In genomic region chr3:134040066-134040465, GRCh38 we compare ENCODE assay signal across 15 cellular contexts. TPM values are rescaled to one million over a fixed set of nuclear protein-coding genes. Genes with fewer than 3 reads are reported as not detected.
DNase-seq lines count a peak whose midpoint lies in the region; ATAC-seq, FAIRE-seq and TF ChIP-seq lines count a peak whose summit lies in the region.
"Had no signal": no experiment of that assay in that cellular context is flagged by ENCODE, and none has a peak within 500 bp of the region (broad histone marks: within the 10 kb centered on the region; RNA-seq: fewer than 3 reads in every experiment).

No MANE protein-coding gene starts in this region.

- no peak overlapping the region for H3K23ac ChIP-seq in mesendoderm (ENCODE audit: low read length)

- H4K8ac ChIP-seq in mesendoderm (ENCODE audit: low read depth, low read length), result no peak overlapping the region

- H3K9me3 ChIP-seq in Loucy (ENCODE audit: insufficient read depth, low read depth, low read length) (peaks cover 23% of the 10 kb centered on the region; the same call in 1 of the 2 replicates), small intestine (ENCODE audit: control insufficient read depth, low read depth) (no peaks in the 10 kb centered on the region)
- H3K9me3 ChIP-seq: A549, BE2C had no signal

- H3F3A ChIP-seq in Loucy (ENCODE audit: low read depth), result no peaks in the 10 kb centered on the region

- H3K4me1 ChIP-seq in Loucy (ENCODE audit: insufficient read depth, low read length, poor library complexity, severe bottlenecking) (peaks cover 29% of the 10 kb centered on the region), mesendoderm (ENCODE audit: control insufficient read depth, low read depth, low read length) (peaks cover 4% of the 10 kb centered on the region), small intestine (ENCODE audit: control insufficient read depth in 2 of 2, insufficient read depth in 1 of 2, low read depth in 1 of 2, low read length in 1 of 2) (peaks cover 0 to 4% of the 10 kb centered on the region in 2 donors)
- H3K4me1 ChIP-seq: A549, BE2C had no signal

- no peak overlapping the region for H2BK5ac ChIP-seq in mesendoderm (ENCODE audit: low read length)

- H3K9me2 ChIP-seq in Loucy (replicated peaks; ENCODE audit: low read depth, low read length), result no peaks in the 10 kb centered on the region

- no peak overlapping the region for H3K18ac ChIP-seq in mesendoderm (ENCODE audit: low read length)

- peak overlapping the region; percentile 53 for H3K27ac ChIP-seq in VCaP
- no peak overlapping the region for H3K27ac ChIP-seq in mesendoderm (ENCODE audit: low read depth, low read length)
- peak overlapping the region; percentile 76 to 96 for H3K27ac ChIP-seq in small intestine (ENCODE audit: low read depth in 1 of 2, low read length in 1 of 2)
- H3K27ac ChIP-seq: A549, C4-2B, GM23248 had no signal

- no peak overlapping the region for H3K56ac ChIP-seq in mesendoderm (ENCODE audit: low read length)

- no CpG with 5 or more reads among the region's 4 CpGs for WGBS in mesendoderm (ENCODE audit: extremely low coverage, insufficient coverage, low lambda C conversion rate)
- 86 to 95% (median 92%) methylated on average over 4 of the region's 4 CpGs for WGBS in small intestine, 3 donors

- no peak for ATAC-seq in HG02870 (IDR thresholded peaks at IDR 0.05; ENCODE audit: unreplicated experiment)
- ATAC-seq: CD8-positive, alpha-beta T cell had no signal

- DNase-seq in mesendoderm (no peak), small intestine (no peak), GM13977 (ENCODE audit: low spot score) (no peak), SIG-M5 (lab: John Stamatoyannopoulos, UW) (no peak)
- DNase-seq: BE2C; CD8-positive, alpha-beta T cell; COR-L47; GF-D8; GM23248 had no signal

- in situ Hi-C loops in GM13977 (cut with MboI; ENCODE audit: low pct_unique_long_range_greater_than_20kb, low sequenced_read_pairs, unreplicated experiment), result no loop called here

- no peaks in the 10 kb centered on the region for H3K79me2 ChIP-seq in Loucy (ENCODE audit: insufficient read depth, low read length)
- no peaks in the 10 kb centered on the region for H3K79me2 ChIP-seq in mesendoderm (ENCODE audit: control insufficient read depth, insufficient read depth, low read length)

- H2BK15ac ChIP-seq in mesendoderm (replicated peaks; ENCODE audit: low read depth), result no peak overlapping the region

- H3K36me3 ChIP-seq in Loucy (ENCODE audit: insufficient read depth, low read length) (no peaks in the 10 kb centered on the region), mesendoderm (ENCODE audit: control insufficient read depth, insufficient read depth, low read length) (no peaks in the 10 kb centered on the region), small intestine (ENCODE audit: control insufficient read depth in 2 of 2, insufficient read depth in 2 of 2, low read length in 2 of 2) (no peaks in the 10 kb centered on the region)
- H3K36me3 ChIP-seq: BE2C had no signal

- H2AK5ac ChIP-seq in mesendoderm (ENCODE audit: low read length), result peak overlapping the region; percentile 66

- no peak overlapping the region for H2BK120ac ChIP-seq in mesendoderm (ENCODE audit: low read depth, low read length)

- H3K4me2 ChIP-seq in Loucy (ENCODE audit: low read depth, low read length, poor library complexity, severe bottlenecking) (peak overlapping the region; percentile 3), mesendoderm (ENCODE audit: low read length) (no peak overlapping the region)
- H3K4me2 ChIP-seq: A549 had no signal

- 0 out of 2 replicates have a peak overlapping the region, but pooled peaks have one; percentile 4 for H2AFZ ChIP-seq in Loucy (ENCODE audit: low read length)
- H2AFZ ChIP-seq: GM23248 had no signal

- H4K5ac ChIP-seq in mesendoderm (ENCODE audit: low read length), result no peak overlapping the region

- peak overlapping the region; percentile 10 for H3K9ac ChIP-seq in Loucy (ENCODE audit: low read depth, low read length, poor library complexity, severe bottlenecking)
- H3K9ac ChIP-seq in mesendoderm (ENCODE audit: low read length), result no peak overlapping the region
- H3K9ac ChIP-seq: GM23248 had no signal

- H3K79me1 ChIP-seq in mesendoderm (ENCODE audit: low read length), result no peaks in the 10 kb centered on the region

- TF ChIP-seq CTCF in Loucy (conservative IDR thresholded peaks at IDR 0.05; ENCODE audit: low read length) (no peak), VCaP (conservative IDR thresholded peaks at IDR 0.05) (no peak), GM13977 (IDR thresholded peaks at IDR 0.05; ENCODE audit: extremely low read depth, insufficient read depth, missing control alignments) (no peak)

- H3K4me3 ChIP-seq in Loucy (ENCODE audit: low read length, poor library complexity, severe bottlenecking) (no peak overlapping the region), mesendoderm (ENCODE audit: low read length) (no peak overlapping the region), small intestine (ENCODE audit: low read depth in 1 of 2, low read length in 2 of 2) (no peak overlapping the region)
- H3K4me3 ChIP-seq: A549, GM23248 had no signal

- H3K27me3 ChIP-seq in Loucy (ENCODE audit: insufficient read depth, low read length, poor library complexity, severe bottlenecking), result no peaks in the 10 kb centered on the region
- H3K27me3 ChIP-seq in mesendoderm (ENCODE audit: insufficient read depth, low read length, poor library complexity), result no peaks in the 10 kb centered on the region
- H3K27me3 ChIP-seq in small intestine (ENCODE audit: control insufficient read depth in 2 of 2, insufficient read depth in 2 of 2, low read length in 2 of 2), result no peaks in the 10 kb centered on the region
- H3K27me3 ChIP-seq: BE2C had no signal

- no peaks in the 10 kb centered on the region for H4K20me1 ChIP-seq in Loucy (ENCODE audit: insufficient read depth, low read length, poor library complexity, severe bottlenecking)

- H3K4ac ChIP-seq in mesendoderm (ENCODE audit: low read depth, low read length), result no peak overlapping the region

- no peak for FAIRE-seq in small intestine (lab: Jason Lieb, UNC)
- FAIRE-seq: A549, HepG2 had no signal

RNA-seq across cellular contexts. Expression of gene SLCO2A1, which starts 10.3 kb away (rescaled TPM):
- polyA plus RNA-seq in mesendoderm (2013, experiment 1 of 2), result 8.9 TPM
- polyA plus RNA-seq in mesendoderm (2013, experiment 2 of 2), result 7.1 TPM
- polyA plus RNA-seq in small intestine, result 10 to 100 TPM in 1 of 3 donors, 1 to 10 TPM in 2; 1.6 to 36.7 (median 1.9) TPM
